ENCODE assay signal across 8 cellular contexts in genomic region chr10:79422178-79422892, GRCh38. TPM values are rescaled to one million over a fixed set of nuclear protein-coding genes. Genes with fewer than 3 reads are reported as not detected.
A peak's percentile ranks its signal among the peaks of the same experiment; 100 is the strongest.
DNase-seq lines count a peak whose midpoint lies in the region; ATAC-seq and TF ChIP-seq lines count a peak whose summit lies in the region.

No MANE protein-coding gene starts in this region.

- no peak for TF ChIP-seq CTCF in right atrium auricular region (IDR thresholded peaks at IDR 0.05)

- H3K36me3 ChIP-seq in right atrium auricular region: peaks cover 41% of the 10 kb centered on the region

- CTCF ChIA-PET in HEK293T (lab: Yijun Ruan, JAX): interaction anchor here (0.6 to 0.7 kb wide), 2 partner anchors 10 to 23 kb away, joined by 3 read pairs; no protein-coding TSS in a partner anchor

- no peaks in the 10 kb centered on the region for H3K27me3 ChIP-seq in right atrium auricular region

- no peaks in the 10 kb centered on the region for H3K9me3 ChIP-seq in right atrium auricular region

- in situ Hi-C loops in G401 (cut with HindIII; ENCODE audit: low sequenced_read_pairs) (no loop called here), ACHN (cut with HindIII; ENCODE audit: low pct_ligation_motif_present, low pct_unique_long_range_greater_than_20kb, low sequenced_read_pairs) (no loop called here)

- no peak overlapping the region for H3K4me3 ChIP-seq in right atrium auricular region

- peaks cover 0 to 77% of the 10 kb centered on the region in 2 donors for H3K4me1 ChIP-seq in right atrium auricular region

- H3K27ac ChIP-seq in right atrium auricular region: peak overlapping the region; percentile 43 to 61

- DNase-seq in GM03348 (ENCODE audit: low spot score) (peak; percentile 94), astrocyte of the hippocampus (ENCODE audit: low read depth, low spot score) (peak; percentile 47), right atrium auricular region (ENCODE audit: low spot score) (no peak), smooth muscle cell of the brain vasculature (ENCODE audit: low read depth, low spot score) (peak; percentile 91), G401 (ENCODE audit: low spot score) (no peak), ACHN (no peak), HEK293T (ENCODE audit: extremely low spot score) (no peak)

- POLR2A ChIA-PET in HEK293T (lab: Yijun Ruan, JAX): no interaction called here

- ATAC-seq in GM18873 (IDR thresholded peaks at IDR 0.05; ENCODE audit: low FRiP score, unreplicated experiment): no peak

TF ChIP-seq in HEK293T, 16 proteins besides CTCF, POLR2A, EP300 and RAD21:
- TF ChIP-seq TARDBP (IDR thresholded peaks at IDR 0.05): no peak
- no peak for TF ChIP-seq SUZ12 (IDR thresholded peaks at IDR 0.05)
- no peak for TF ChIP-seq BHLHE40 (IDR thresholded peaks at IDR 0.05; ENCODE audit: borderline replicate concordance)
- TF ChIP-seq CTBP1 (IDR thresholded peaks at IDR 0.05; ENCODE audit: borderline replicate concordance): no peak
- no peak for TF ChIP-seq ELF4 (IDR thresholded peaks at IDR 0.05)
- no peak for TF ChIP-seq L3MBTL2 (conservative IDR thresholded peaks at IDR 0.05)
- TF ChIP-seq FOXK2 (IDR thresholded peaks at IDR 0.05): no peak
- TF ChIP-seq ZNF384 (IDR thresholded peaks at IDR 0.05): no peak
- no peak for TF ChIP-seq HDGF (IDR thresholded peaks at IDR 0.05; ENCODE audit: borderline replicate concordance)
TF ChIP-seq in HEK293T: peak in this region for 0.

RNA-seq across cellular contexts. Expression of gene ZCCHC24, which starts 23.1 kb away (rescaled TPM):
- 10 to 100 TPM; 45.6 to 85.9 TPM for total RNA-seq in right atrium auricular region
- total RNA-seq in G401 (2014; rRNA removed; shearing (Covaris generic)): 6.8 and 10.8 TPM in 2 replicates

Comparison
In these comparisons a context has a peak if more than half of its experiments do, and no peak if none do; other contexts are left out.
1. DNase-seq: peak in GM03348 (single experiment), astrocyte of the hippocampus (single experiment) and smooth muscle cell of the brain vasculature (single experiment); none in right atrium auricular region (single experiment), G401 (single experiment), ACHN (single experiment) and HEK293T (single experiment).